Comparison of ENCODE assay signal across 11 cellular contexts in the genomic region with DNA sequence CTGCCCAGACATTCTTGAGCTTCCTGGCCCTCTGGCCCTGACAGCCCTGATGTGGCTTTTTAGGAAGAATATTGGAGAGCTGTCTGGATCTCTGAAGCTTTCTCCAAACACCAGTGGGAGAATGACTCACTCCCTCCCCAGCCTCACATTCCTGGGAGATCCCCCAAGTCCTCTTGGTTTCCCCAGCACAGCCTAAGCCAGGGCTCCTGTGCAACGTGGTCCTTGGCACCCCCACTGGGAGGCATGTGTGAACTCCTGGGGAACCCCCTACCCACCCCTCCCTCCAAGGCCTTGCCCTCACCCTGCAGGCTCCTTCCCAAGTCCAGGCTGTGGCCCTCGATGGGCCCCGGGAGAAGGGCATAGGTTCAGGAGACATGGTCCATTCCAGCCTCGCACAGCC. TPM values are rescaled to one million over a fixed set of nuclear protein-coding genes. Genes with fewer than 3 reads are reported as not detected.
DNase-seq lines count a peak whose midpoint lies in the region; ATAC-seq and TF ChIP-seq lines count a peak whose summit lies in the region.
"Had no signal": no experiment of that assay in that cellular context is flagged by ENCODE, and none has a peak within 500 bp of the region (broad histone marks: within the 10 kb centered on the region; RNA-seq: fewer than 3 reads in every experiment).

No MANE protein-coding gene starts in this region.

- 88% methylated on average over 4 of the region's 4 CpGs for WGBS in hepatocyte (ENCODE audit: low lambda C conversion rate, missing lambda C conversion rate)
- 43 to 84% (median 72%) methylated on average over 2 to 4 of the region's 4 CpGs for WGBS in stomach, 5 donors

- H2AFZ ChIP-seq in hepatocyte: no peak overlapping the region

- H3K9me2 ChIP-seq in hepatocyte (replicated peaks; ENCODE audit: insufficient read depth): no peaks in the 10 kb centered on the region

- H3K27ac ChIP-seq in hepatocyte: peak overlapping the region; percentile 29
- peak overlapping the region; percentile 26 to 84 (median 81) for H3K27ac ChIP-seq in stomach

- DNase-seq in HK-2 (ENCODE audit: unreplicated experiment): peak; percentile 44
- DNase-seq in astrocyte of the cerebellum (ENCODE audit: low read depth): peak; percentile 75
- DNase-seq in hepatocyte (ENCODE audit: low spot score): no peak
- DNase-seq in stomach: no peak
- DNase-seq in NCI-H69 (lab: John Stamatoyannopoulos, UW): no peak
- no peak for DNase-seq in T-helper 9 cell
- DNase-seq: H9, retina had no signal

- H3K9me3 ChIP-seq in hepatocyte (ENCODE audit: low read depth): no peaks in the 10 kb centered on the region
- H3K9me3 ChIP-seq in stomach: peaks cover 0 to 5% (median 2%) of the 10 kb centered on the region in 4 donors

- TF ChIP-seq CTCF in astrocyte of the cerebellum (IDR thresholded peaks at IDR 0.05; ENCODE audit: low read depth, low read length, missing control alignments) (no peak), hepatocyte (IDR thresholded peaks at IDR 0.05; ENCODE audit: poor library complexity) (no peak), stomach (IDR thresholded peaks at IDR 0.05) (no peak)

- H3K79me2 ChIP-seq in hepatocyte: no peaks in the 10 kb centered on the region

- H3K4me3 ChIP-seq in astrocyte of the cerebellum (ENCODE audit: low read depth, low read length) (no peak overlapping the region), hepatocyte (no peak overlapping the region), stomach (no peak overlapping the region)

- H3K27me3 ChIP-seq in hepatocyte (no peaks in the 10 kb centered on the region), stomach (no peaks in the 10 kb centered on the region)

- H3K36me3 ChIP-seq in hepatocyte (replicated peaks; ENCODE audit: insufficient read depth, low read depth) (no peaks in the 10 kb centered on the region), stomach (peaks cover 0 to 43% (median 3%) of the 10 kb centered on the region in 4 donors)

- ATAC-seq in GM21723 (IDR thresholded peaks at IDR 0.05; ENCODE audit: unreplicated experiment) (no peak), HG03108 (IDR thresholded peaks at IDR 0.05; ENCODE audit: unreplicated experiment) (no peak)

- H4K20me1 ChIP-seq in hepatocyte (ENCODE audit: insufficient read depth, poor library complexity, severe bottlenecking): no peaks in the 10 kb centered on the region

- TF ChIP-seq POLR2A in stomach (IDR thresholded peaks at IDR 0.05): no peak

- intact Hi-C loops in stomach (cut with DNase I; ENCODE audit: low total_unique reads): no loop called here

- no peak for TF ChIP-seq EP300 in stomach (IDR thresholded peaks at IDR 0.05)

- no peak overlapping the region for H3K4me2 ChIP-seq in hepatocyte

- H3K4me1 ChIP-seq in hepatocyte (ENCODE audit: insufficient read depth) (no peaks in the 10 kb centered on the region), stomach (peaks cover 36 to 98% (median 49%) of the 10 kb centered on the region in 4 donors)

- in situ Hi-C loops in astrocyte of the cerebellum (cut with HindIII; ENCODE audit: low sequenced_read_pairs): no loop called here

RNA-seq across cellular contexts. Expression of a gene that starts 12.7 kb away (rescaled TPM):
- total RNA-seq in hepatocyte (9.8 and 14.1 TPM in 2 replicates), stomach (10 to 100 TPM in 4 of 5 donors, 1 to 10 TPM in 1; 3.5 to 40.6 (median 33.5) TPM)
- polyA plus RNA-seq in hepatocyte (12.6 and 20.1 TPM in 2 replicates), stomach (10 to 100 TPM; 22.0 to 37.9 (median 32.1) TPM)

RNA-seq across cellular contexts. Expression of a gene that starts 20.0 kb away (rescaled TPM):
- not detected in 2 replicates for total RNA-seq in hepatocyte
- 0.23 TPM in 1 of 2 replicates, not detected in the other for polyA plus RNA-seq in hepatocyte
- total RNA-seq in stomach: 1 to 10 TPM in 2 of 5 donors, under 1 TPM in 1, not detected in 2; 0.45 to 1.3 (median 1.2) TPM
- under 1 TPM in 2 of 3 donors, not detected in 1; 0.08 to 0.31 TPM for polyA plus RNA-seq in stomach
- total RNA-seq: frontal cortex, H9 had no signal

RNA-seq across cellular contexts. Expression of a gene that starts 41.5 kb away (rescaled TPM):
- total RNA-seq in hepatocyte: 317 and 339 TPM in 2 replicates
- polyA plus RNA-seq in hepatocyte: 283 and 313 TPM in 2 replicates
- total RNA-seq in stomach: 100 to 1,000 TPM in 3 of 5 donors, 10 to 100 TPM in 2; 25.1 to 890 (median 117) TPM
- 100 to 1,000 TPM; 164 to 322 (median 196) TPM for polyA plus RNA-seq in stomach

Comparison
In these comparisons a context has a peak if more than half of its experiments do, and no peak if none do; other contexts are left out.
1. DNase-seq: peak in HK-2 (single experiment) and astrocyte of the cerebellum (single experiment); none in hepatocyte (single experiment), stomach (single experiment), NCI-H69 (single experiment) and T-helper 9 cell (single experiment).